In the genomic region with DNA sequence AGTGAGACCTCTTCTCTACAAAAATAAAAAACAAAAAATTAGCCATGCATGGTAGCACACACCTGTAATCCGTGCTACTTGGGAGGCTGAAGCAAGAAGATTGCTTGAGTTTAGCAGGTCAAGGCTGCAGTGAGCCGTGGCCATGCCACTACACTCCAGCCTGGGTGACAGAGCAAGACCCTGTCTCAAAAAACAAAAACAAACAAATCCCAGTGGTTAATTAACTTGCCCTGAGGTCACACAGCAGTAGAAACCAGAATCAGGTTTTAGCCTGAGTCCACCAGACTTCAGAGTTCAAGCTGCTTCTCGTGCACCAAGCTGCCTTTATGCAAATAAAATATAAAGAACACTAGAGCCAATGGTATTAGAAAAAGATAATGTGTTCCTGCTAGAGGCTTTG, we compare ENCODE assay signal across 18 cellular contexts.
DNase-seq lines count a peak whose midpoint lies in the region; ATAC-seq and TF ChIP-seq lines count a peak whose summit lies in the region.
"Had no signal": no experiment of that assay in that cellular context is flagged by ENCODE, and none has a peak within 500 bp of the region (broad histone marks: within the 10 kb centered on the region; RNA-seq: fewer than 3 reads in every experiment).

No MANE protein-coding gene starts in this region.

- POLR2A ChIA-PET in activated CD4-positive, alpha-beta T cell treated with anti-CD3 and anti-CD28 coated beads, Interleukin-2, amount 10 ng/mL, durations not matched to agents 7 days and 5 days (lab: Charles Lee) = no interaction called here
- POLR2A ChIA-PET in activated CD8-positive, alpha-beta T cell treated with anti-CD3 and anti-CD28 coated beads for 36 hours (lab: Charles Lee) = no interaction called here

- no peak overlapping the region for H3K27ac ChIP-seq in Karpas-422 (ENCODE audit: low read length)
- H3K27ac ChIP-seq: epithelial cell of prostate, heart left ventricle, left lung had no signal

- H3K9ac ChIP-seq in Karpas-422 (ENCODE audit: low read length) = no peak overlapping the region

- no peaks in the 10 kb centered on the region for H3K79me2 ChIP-seq in Karpas-422 (ENCODE audit: low read length)

- ATAC-seq in GM18519 (IDR thresholded peaks at IDR 0.05; ENCODE audit: low FRiP score, unreplicated experiment) = peak; percentile 68
- peak; percentile 73 for ATAC-seq in GM21390 (IDR thresholded peaks at IDR 0.05; ENCODE audit: unreplicated experiment)
- peak; percentile 95 for ATAC-seq in HG02943 (IDR thresholded peaks at IDR 0.05; ENCODE audit: low read depth, unreplicated experiment)
- ATAC-seq in activated T-cell treated with anti-CD3 and anti-CD28 coated beads, Interleukin-2, amount 50 U/mL, for 4 hours = no peak
- no peak for ATAC-seq in activated CD8-positive, alpha-beta T cell treated with anti-CD3 and anti-CD28 coated beads for 36 hours
- ATAC-seq: heart left ventricle, K562, T-cell had no signal

- H3K9me3 ChIP-seq in Karpas-422 (ENCODE audit: low read length) = no peaks in the 10 kb centered on the region
- H3K9me3 ChIP-seq: heart left ventricle, left lung had no signal

- no peaks in the 10 kb centered on the region for H3K9me2 ChIP-seq in Karpas-422 (replicated peaks; ENCODE audit: insufficient read depth, low read length)

- H4K20me1 ChIP-seq in Karpas-422 (ENCODE audit: insufficient read depth, low read depth, low read length) = no peaks in the 10 kb centered on the region

- no peaks in the 10 kb centered on the region for H3K4me1 Mint-ChIP-seq in activated CD4-positive, alpha-beta T cell treated with anti-CD3 and anti-CD28 coated beads, Interleukin-2, amount 10 ng/mL, durations not matched to agents 7 days and 5 days
- no peaks in the 10 kb centered on the region for H3K4me1 Mint-ChIP-seq in activated T-cell treated with anti-CD3 and anti-CD28 coated beads, Interleukin-2, amount 50 U/mL, for 4 hours (ENCODE audit: low read depth)
- H3K4me1 Mint-ChIP-seq in activated CD8-positive, alpha-beta T cell treated with anti-CD3 and anti-CD28 coated beads for 36 hours (ENCODE audit: low read depth) = no peaks in the 10 kb centered on the region
- H3K4me1 Mint-ChIP-seq: T-cell had no signal

- no peak for TF ChIP-seq CTCF in activated CD8-positive, alpha-beta T cell treated with anti-CD3 and anti-CD28 coated beads for 36 hours (IDR thresholded peaks at IDR 0.05)

- H3K4me2 ChIP-seq in Karpas-422 (ENCODE audit: low read depth, low read length, poor library complexity, severe bottlenecking) = peak overlapping the region; percentile 14

- H3K27me3 ChIP-seq in Karpas-422 (ENCODE audit: low read length) = no peaks in the 10 kb centered on the region
- H3K27me3 ChIP-seq: heart left ventricle, left lung had no signal

- no peak overlapping the region for H3K4me3 ChIP-seq in Karpas-422 (ENCODE audit: low read length)
- H3K4me3 ChIP-seq: heart left ventricle, K562, left lung had no signal

- CTCF ChIA-PET in activated CD4-positive, alpha-beta T cell treated with anti-CD3 and anti-CD28 coated beads, Interleukin-2, amount 10 ng/mL, durations not matched to agents 7 days and 5 days (lab: Charles Lee) = no interaction called here
- CTCF ChIA-PET in activated CD8-positive, alpha-beta T cell treated with anti-CD3 and anti-CD28 coated beads for 36 hours (lab: Charles Lee) = interaction anchor here (1.2 kb wide), 1 partner anchor 8 kb away, joined by 3 read pairs; no protein-coding TSS in a partner anchor

- H3K9me3 Mint-ChIP-seq in activated CD4-positive, alpha-beta T cell treated with anti-CD3 and anti-CD28 coated beads, Interleukin-2, amount 10 ng/mL, durations not matched to agents 7 days and 5 days = no peaks in the 10 kb centered on the region
- no peaks in the 10 kb centered on the region for H3K9me3 Mint-ChIP-seq in activated T-cell treated with anti-CD3 and anti-CD28 coated beads, Interleukin-2, amount 50 U/mL, for 4 hours
- H3K9me3 Mint-ChIP-seq in activated CD8-positive, alpha-beta T cell treated with anti-CD3 and anti-CD28 coated beads for 36 hours = no peaks in the 10 kb centered on the region
- H3K9me3 Mint-ChIP-seq: T-cell had no signal

- peaks cover 9% of the 10 kb centered on the region for H3K4me1 ChIP-seq in Karpas-422 (ENCODE audit: low read length)
- H3K4me1 ChIP-seq: left lung had no signal

- H3K36me3 ChIP-seq in Karpas-422 (ENCODE audit: insufficient read depth, low read length) = no peaks in the 10 kb centered on the region

- DNase-seq in Karpas-422 = no peak
- DNase-seq in activated CD4-positive, alpha-beta T cell treated with anti-CD3 and anti-CD28 coated beads, Interleukin-2, amount 10 ng/mL, durations not matched to agents 7 days and 5 days = no peak
- no peak for DNase-seq in activated T-cell treated with anti-CD3 and anti-CD28 coated beads, Interleukin-2, amount 50 U/mL, for 4 hours
- DNase-seq in activated CD8-positive, alpha-beta T cell treated with anti-CD3 and anti-CD28 coated beads for 36 hours = no peak
- no peak for DNase-seq in NCI-H1694 treated with DMSO at 0.1 percent for 48 hours (lab: John Stamatoyannopoulos, UW)
- DNase-seq: activated CD4-positive, CD25-positive, alpha-beta regulatory T cell; activated T-cell treated with anti-CD3 and anti-CD28 coated beads for 4 hours; heart left ventricle; left lung; NCI-H526 treated with DMSO at 0.1 percent for 48 hours; RPMI8226; stimulated activated CD4-positive, alpha-beta T cell treated with anti-CD3 and anti-CD28 coated beads, Interleukin-2, amount 100 ng/mL, for 24 hours; T-cell had no signal

- intact Hi-C loops in activated CD8-positive, alpha-beta T cell treated with anti-CD3 and anti-CD28 coated beads for 36 hours (cut with micrococcal nuclease) = no loop called here

- H3K27ac Mint-ChIP-seq in activated CD4-positive, alpha-beta T cell treated with anti-CD3 and anti-CD28 coated beads, Interleukin-2, amount 10 ng/mL, durations not matched to agents 7 days and 5 days = no peak overlapping the region
- no peak overlapping the region for H3K27ac Mint-ChIP-seq in activated CD8-positive, alpha-beta T cell treated with anti-CD3 and anti-CD28 coated beads for 36 hours
- H3K27ac Mint-ChIP-seq: T-cell had no signal

- H3K4me3 Mint-ChIP-seq in activated CD4-positive, alpha-beta T cell treated with anti-CD3 and anti-CD28 coated beads, Interleukin-2, amount 10 ng/mL, durations not matched to agents 7 days and 5 days = no peak overlapping the region
- H3K4me3 Mint-ChIP-seq in activated T-cell treated with anti-CD3 and anti-CD28 coated beads, Interleukin-2, amount 50 U/mL, for 4 hours = no peak overlapping the region
- no peak overlapping the region for H3K4me3 Mint-ChIP-seq in activated CD8-positive, alpha-beta T cell treated with anti-CD3 and anti-CD28 coated beads for 36 hours
- H3K4me3 Mint-ChIP-seq: T-cell had no signal

- no peak overlapping the region for H2AFZ ChIP-seq in Karpas-422 (ENCODE audit: low read length)

- no peaks in the 10 kb centered on the region for H3K27me3 Mint-ChIP-seq in activated CD4-positive, alpha-beta T cell treated with anti-CD3 and anti-CD28 coated beads, Interleukin-2, amount 10 ng/mL, durations not matched to agents 7 days and 5 days
- no peaks in the 10 kb centered on the region for H3K27me3 Mint-ChIP-seq in activated T-cell treated with anti-CD3 and anti-CD28 coated beads, Interleukin-2, amount 50 U/mL, for 4 hours (ENCODE audit: low read depth)
- no peaks in the 10 kb centered on the region for H3K27me3 Mint-ChIP-seq in activated CD8-positive, alpha-beta T cell treated with anti-CD3 and anti-CD28 coated beads for 36 hours
- H3K27me3 Mint-ChIP-seq: T-cell had no signal

- H3K36me3 Mint-ChIP-seq in activated CD4-positive, alpha-beta T cell treated with anti-CD3 and anti-CD28 coated beads, Interleukin-2, amount 10 ng/mL, durations not matched to agents 7 days and 5 days (ENCODE audit: low read depth) = no peaks in the 10 kb centered on the region
- no peaks in the 10 kb centered on the region for H3K36me3 Mint-ChIP-seq in activated T-cell treated with anti-CD3 and anti-CD28 coated beads, Interleukin-2, amount 50 U/mL, for 4 hours (ENCODE audit: insufficient read depth)
- H3K36me3 Mint-ChIP-seq in activated CD8-positive, alpha-beta T cell treated with anti-CD3 and anti-CD28 coated beads for 36 hours (ENCODE audit: low read depth) = no peaks in the 10 kb centered on the region
- H3K36me3 Mint-ChIP-seq: T-cell had no signal

Comparison
In these comparisons a context has a peak if more than half of its experiments do, and no peak if none do; other contexts are left out.
1. ATAC-seq: peak in GM18519 (single experiment), GM21390 (single experiment) and HG02943 (single experiment); none in activated T-cell treated with anti-CD3 and anti-CD28 coated beads, Interleukin-2, amount 50 U/mL, for 4 hours (0 of 2) and activated CD8-positive, alpha-beta T cell treated with anti-CD3 and anti-CD28 coated beads for 36 hours (single experiment).